In the genomic region with DNA sequence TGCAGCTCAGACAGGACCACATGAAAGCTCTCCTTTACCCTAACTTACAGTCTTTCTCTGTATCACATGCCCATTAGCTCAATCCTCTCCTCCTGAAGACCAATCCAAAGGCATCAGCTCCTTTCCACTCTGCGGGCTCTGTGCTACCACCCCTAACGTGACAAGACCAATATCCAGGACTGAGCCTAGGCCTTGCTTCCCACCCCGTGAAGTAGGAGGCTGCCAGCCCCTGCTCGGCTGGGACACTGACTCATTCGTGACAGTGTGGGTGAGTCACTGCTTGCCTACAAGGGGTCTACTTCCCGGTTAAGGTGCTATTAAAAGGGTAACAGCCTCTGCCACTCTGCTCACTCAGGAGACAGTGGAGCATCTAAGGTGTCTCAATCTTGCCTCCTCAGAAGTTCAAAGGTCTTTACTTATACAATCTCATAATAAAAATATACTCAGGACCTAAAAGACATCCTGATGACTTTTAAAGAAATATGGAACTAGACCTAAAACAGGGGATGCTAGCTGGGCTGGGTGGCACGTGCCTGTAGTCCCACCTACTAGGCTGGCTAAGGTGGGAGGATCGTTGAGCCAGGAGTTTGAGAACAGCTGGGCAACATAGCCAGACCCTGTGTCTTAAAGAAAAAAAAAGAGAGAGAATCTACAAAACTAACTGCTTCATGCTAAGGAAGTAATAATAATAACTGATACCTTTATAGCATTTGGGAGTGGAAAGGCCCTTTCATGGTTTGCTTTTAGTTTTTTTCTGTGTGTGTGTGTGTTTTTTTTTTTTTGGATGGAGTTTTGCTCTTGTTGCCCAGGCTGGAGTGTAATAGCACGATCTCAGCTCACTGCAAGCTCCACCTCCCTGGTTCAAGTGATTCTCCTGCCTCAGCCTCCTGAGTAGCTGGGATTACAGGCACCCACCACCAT, we compare ENCODE assay signal across 2 cellular contexts.
TF ChIP-seq lines count a peak whose summit lies in the region.

No MANE protein-coding gene starts in this region.

TF ChIP-seq in A549, 52 proteins besides CTCF, POLR2A, EP300 and RAD21 (continued from another document):
- TF ChIP-seq, protein P1, sequence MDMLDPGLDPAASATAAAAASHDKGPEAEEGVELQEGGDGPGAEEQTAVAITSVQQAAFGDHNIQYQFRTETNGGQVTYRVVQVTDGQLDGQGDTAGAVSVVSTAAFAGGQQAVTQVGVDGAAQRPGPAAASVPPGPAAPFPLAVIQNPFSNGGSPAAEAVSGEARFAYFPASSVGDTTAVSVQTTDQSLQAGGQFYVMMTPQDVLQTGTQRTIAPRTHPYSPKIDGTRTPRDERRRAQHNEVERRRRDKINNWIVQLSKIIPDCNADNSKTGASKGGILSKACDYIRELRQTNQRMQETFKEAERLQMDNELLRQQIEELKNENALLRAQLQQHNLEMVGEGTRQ (IDR thresholded peaks at IDR 0.05) = no peak
- TF ChIP-seq FOSL2 (IDR thresholded peaks at IDR 0.05) = peak; percentile 84
- TF ChIP-seq FOSL2 (CRISPR knock-in tag; IDR thresholded peaks at IDR 0.05) = peak; percentile 95
- peak; percentile 80 for TF ChIP-seq JUNB (IDR thresholded peaks at IDR 0.05)
- no peak for TF ChIP-seq JUN (IDR thresholded peaks at IDR 0.05)
- TF ChIP-seq MAX (IDR thresholded peaks at IDR 0.05) = peak; percentile 57

TF ChIP-seq in IMR-90, 13 proteins besides CTCF, POLR2A, EP300 and RAD21 (continued from another document):
- TF ChIP-seq, protein P1 (IDR thresholded peaks at IDR 0.05; ENCODE audit: low read depth, low read length) = peak; percentile 60
- TF ChIP-seq FOS (IDR thresholded peaks at IDR 0.05; ENCODE audit: low read depth, low read length) (peak; percentile 99), CHD1 (IDR thresholded peaks at IDR 0.05; ENCODE audit: low read depth, low read length) (no peak), NFE2L2 (IDR thresholded peaks at IDR 0.05; ENCODE audit: low read depth, low read length) (no peak), CEBPB (IDR thresholded peaks at IDR 0.05; ENCODE audit: low read depth, low read length) (0 out of 2 replicates have a peak, but pooled peaks have one; percentile 13), BHLHE40 (IDR thresholded peaks at IDR 0.05; ENCODE audit: low read depth, low read length) (peak; percentile 68), MAFK (IDR thresholded peaks at IDR 0.05; ENCODE audit: low read depth, low read length) (no peak; the same call in 1 of the 2 replicates)
- TF ChIP-seq, protein P2, sequence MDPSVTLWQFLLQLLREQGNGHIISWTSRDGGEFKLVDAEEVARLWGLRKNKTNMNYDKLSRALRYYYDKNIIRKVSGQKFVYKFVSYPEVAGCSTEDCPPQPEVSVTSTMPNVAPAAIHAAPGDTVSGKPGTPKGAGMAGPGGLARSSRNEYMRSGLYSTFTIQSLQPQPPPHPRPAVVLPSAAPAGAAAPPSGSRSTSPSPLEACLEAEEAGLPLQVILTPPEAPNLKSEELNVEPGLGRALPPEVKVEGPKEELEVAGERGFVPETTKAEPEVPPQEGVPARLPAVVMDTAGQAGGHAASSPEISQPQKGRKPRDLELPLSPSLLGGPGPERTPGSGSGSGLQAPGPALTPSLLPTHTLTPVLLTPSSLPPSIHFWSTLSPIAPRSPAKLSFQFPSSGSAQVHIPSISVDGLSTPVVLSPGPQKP (IDR thresholded peaks at IDR 0.05; ENCODE audit: borderline replicate concordance, low read depth, low read length) = no peak
TF ChIP-seq in IMR-90: peak in this region for 8.
